ENCODE assay signal across 8 cellular contexts in the genomic region with DNA sequence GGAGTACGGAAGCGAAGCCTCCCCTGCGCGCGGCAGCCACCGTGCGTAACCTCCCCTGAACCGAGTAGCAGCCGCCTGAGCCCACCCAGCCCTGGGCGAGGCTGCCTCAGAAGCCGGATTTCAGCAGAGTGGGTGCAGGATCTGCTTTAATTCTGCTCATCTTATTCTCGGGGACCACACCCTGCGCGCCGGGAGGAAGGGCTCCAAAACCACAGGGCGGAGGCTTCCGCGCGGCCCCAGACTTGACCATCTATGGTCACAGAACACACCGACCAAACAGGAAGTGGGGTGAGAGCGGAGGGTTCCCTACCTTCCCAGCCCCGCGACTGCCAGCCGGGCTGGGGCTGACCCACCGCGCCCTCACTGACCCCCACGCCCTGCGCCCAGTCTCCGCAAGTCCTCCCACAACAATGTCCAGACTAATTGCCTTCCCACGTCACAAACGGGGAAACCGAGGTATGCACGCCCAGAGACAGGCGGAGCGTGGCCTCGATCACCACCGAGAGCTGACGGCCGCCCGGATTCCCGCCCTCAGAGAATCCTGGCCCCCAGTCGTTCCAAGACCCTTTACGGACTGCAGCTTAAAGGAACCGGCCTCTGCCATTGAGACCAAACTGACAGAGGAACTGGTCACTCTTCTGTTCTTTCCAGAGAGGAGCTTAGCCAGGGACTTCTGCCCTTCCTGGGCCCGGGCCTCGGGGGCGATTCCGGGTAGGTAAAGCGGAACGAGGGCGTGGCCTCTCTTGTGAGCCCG. TPM values are rescaled to one million over a fixed set of nuclear protein-coding genes. Genes with fewer than 3 reads are reported as not detected.
DNase-seq lines count a peak whose midpoint lies in the region; ATAC-seq and TF ChIP-seq lines count a peak whose summit lies in the region.

No MANE protein-coding gene starts in this region.

- DNase-seq in AG10803 (ENCODE audit: low read depth) (peak; percentile 90), NCI-H226 (peak; percentile 76), left lung (peak; percentile 93 to 97)
- DNase-seq in activated CD4-positive, alpha-beta T cell treated with anti-CD3 and anti-CD28 coated beads for 4 hours = peak; percentile 35 to 56
- peak; percentile 68 to 75 for DNase-seq in stimulated activated CD4-positive, alpha-beta T cell treated with anti-CD3 and anti-CD28 coated beads, Interleukin-4, amount 100 ng/mL, for 48 hours (ENCODE audit: low read depth in 2 of 2)

- peaks cover 43 to 75% of the 10 kb centered on the region in 2 donors for H3K4me1 ChIP-seq in left lung

- H3K27me3 ChIP-seq in left lung = no peaks in the 10 kb centered on the region

- ATAC-seq in GM18868 (IDR thresholded peaks at IDR 0.05; ENCODE audit: unreplicated experiment) (peak; percentile 54), HG03095 (IDR thresholded peaks at IDR 0.05; ENCODE audit: unreplicated experiment) (peak; percentile 53), left lung (peak; percentile 77)

- H3K27ac ChIP-seq in cingulate gyrus (ENCODE audit: low read depth, low read length) (peak overlapping the region; percentile 96), left lung (peak overlapping the region; percentile 99)

- no peaks in the 10 kb centered on the region for H3K9me3 ChIP-seq in left lung

- no peak for TF ChIP-seq CTCF in AG10803 (conservative IDR thresholded peaks at IDR 0.05; ENCODE audit: low read length)
- TF ChIP-seq CTCF in left lung (IDR thresholded peaks at IDR 0.05) = no peak

- peak overlapping the region; percentile 93 for H3K4me3 ChIP-seq in AG10803 (ENCODE audit: low read length)
- H3K4me3 ChIP-seq in left lung = peak overlapping the region; percentile 97 to 99

- H3K36me3 ChIP-seq in left lung = peaks cover 0 to 5% of the 10 kb centered on the region in 2 donors

- intact Hi-C loops in left lung (cut with DNase I) = no loop called here

RNA-seq across cellular contexts. Expression of gene CAP1, which starts 0.6 kb away (rescaled TPM):
- total RNA-seq in left lung = 100 to 1,000 TPM; 366 to 501 TPM

RNA-seq across cellular contexts. Expression of gene PPT1, which starts 57.1 kb away (rescaled TPM):
- 100 to 1,000 TPM; 164 to 195 TPM for total RNA-seq in left lung

Comparison
In these comparisons a context has a peak if more than half of its experiments do, and no peak if none do; other contexts are left out.
1. Peak in every context shown above with its lines: DNase-seq, ATAC-seq, H3K4me3 ChIP-seq and H3K27ac ChIP-seq.